ENCODE assay signal across 9 cellular contexts in genomic region chr1:88773540-88774150, GRCh38.
DNase-seq lines count a peak whose midpoint lies in the region; ATAC-seq and TF ChIP-seq lines count a peak whose summit lies in the region.
"Had no signal": no experiment of that assay in that cellular context is flagged by ENCODE, and none has a peak within 500 bp of the region (broad histone marks: within the 10 kb centered on the region; RNA-seq: fewer than 3 reads in every experiment).

No MANE protein-coding gene starts in this region.

- H3F3A ChIP-seq in smooth muscle cell (ENCODE audit: low read depth), result no peaks in the 10 kb centered on the region

- H3K36me3 ChIP-seq in SJSA1 (peaks cover 30% of the 10 kb centered on the region), smooth muscle cell (ENCODE audit: low read depth) (no peaks in the 10 kb centered on the region)
- H3K36me3 ChIP-seq: uterus had no signal

- H3K27me3 ChIP-seq in SJSA1 (replicated peaks) (no peaks in the 10 kb centered on the region), smooth muscle cell (ENCODE audit: low read depth) (no peaks in the 10 kb centered on the region)
- H3K27me3 ChIP-seq: uterus had no signal

- H3K27ac ChIP-seq in SJSA1, result peak overlapping the region; percentile 51
- H3K27ac ChIP-seq in smooth muscle cell (ENCODE audit: low read depth), result peak overlapping the region; percentile 87
- H3K27ac ChIP-seq: uterus had no signal

- no peaks in the 10 kb centered on the region for H3K9me3 ChIP-seq in SJSA1 (replicated peaks)
- H3K9me3 ChIP-seq in smooth muscle cell (replicated peaks; ENCODE audit: low read depth), result no peaks in the 10 kb centered on the region
- H3K9me3 ChIP-seq: uterus had no signal

- H3K4me2 ChIP-seq in smooth muscle cell, result no peak overlapping the region

- H4K20me1 ChIP-seq in smooth muscle cell (ENCODE audit: low read depth), result peaks cover 2% of the 10 kb centered on the region

- H2AFZ ChIP-seq in smooth muscle cell (ENCODE audit: low read depth), result no peak overlapping the region

- H3K9ac ChIP-seq in smooth muscle cell (ENCODE audit: low read depth), result peak overlapping the region; percentile 72

- peak; percentile 35 to 56 for ATAC-seq in activated CD4-positive, CD25-positive, alpha-beta regulatory T cell treated with anti-CD3 and anti-CD28 coated beads, Interleukin-2, amount 50 U/mL, for 24 hours
- ATAC-seq in GM19455 (IDR thresholded peaks at IDR 0.05; ENCODE audit: unreplicated experiment), result no peak

- H3K79me2 ChIP-seq in smooth muscle cell (ENCODE audit: low read depth), result peaks cover 6% of the 10 kb centered on the region

- 84% methylated on average over 3 of the region's 3 CpGs for WGBS in smooth muscle cell (ENCODE audit: low lambda C conversion rate)

- no peak for DNase-seq in activated CD4-positive, CD25-positive, alpha-beta regulatory T cell (lab: John Stamatoyannopoulos, UW)
- DNase-seq in SJSA1 (ENCODE audit: low read depth in 1 of 2, low spot score in 2 of 2) (peak; percentile 52 to 56), erythroblast (lab: John Stamatoyannopoulos, UW) (peak; percentile 34 to 75), smooth muscle cell (lab: John Stamatoyannopoulos, UW; ENCODE audit: unreplicated experiment) (no peak), Kasumi-1 (lab: John Stamatoyannopoulos, UW) (no peak), NOMO-1 (lab: John Stamatoyannopoulos, UW; ENCODE audit: unreplicated experiment in 2 of 2) (no peak)
- DNase-seq: uterus had no signal

- H3K4me1 ChIP-seq in SJSA1 (replicated peaks), result peaks cover 17% of the 10 kb centered on the region
- no peaks in the 10 kb centered on the region for H3K4me1 ChIP-seq in smooth muscle cell (ENCODE audit: low read depth)
- H3K4me1 ChIP-seq: uterus had no signal

- no peak for TF ChIP-seq POLR2A in erythroblast (IDR thresholded peaks at IDR 0.05; ENCODE audit: low read length)

- TF ChIP-seq CTCF in smooth muscle cell (IDR thresholded peaks at IDR 0.05; ENCODE audit: borderline replicate concordance, insufficient read depth, poor library complexity, severe bottlenecking), result no peak

- H3K4me3 ChIP-seq in SJSA1 (no peak overlapping the region), smooth muscle cell (peak overlapping the region; percentile 2)
- H3K4me3 ChIP-seq: uterus had no signal

Comparison
In these comparisons a context has a peak if more than half of its experiments do, and no peak if none do; other contexts are left out.
1. DNase-seq: peak in SJSA1 (2 of 2) and erythroblast (2 of 2); none in activated CD4-positive, CD25-positive, alpha-beta regulatory T cell (0 of 4), smooth muscle cell (single experiment), Kasumi-1 (0 of 2) and NOMO-1 (0 of 2).